25 cellular contexts compared by ENCODE assay signal in genomic region chr12:76387614-76388013, GRCh38. TPM values are rescaled to one million over a fixed set of nuclear protein-coding genes. Genes with fewer than 3 reads are reported as not detected.
DNase-seq lines count a peak whose midpoint lies in the region; ATAC-seq, FAIRE-seq and TF ChIP-seq lines count a peak whose summit lies in the region.
"Had no signal": no experiment of that assay in that cellular context is flagged by ENCODE, and none has a peak within 500 bp of the region (broad histone marks: within the 10 kb centered on the region; RNA-seq: fewer than 3 reads in every experiment).

No MANE protein-coding gene starts in this region.

- FAIRE-seq in HepG2 (lab: Jason Lieb, UNC): no peak
- FAIRE-seq in A549 (lab: Jason Lieb, UNC): no peak
- no peak for FAIRE-seq in K562 (lab: Jason Lieb, UNC)
- FAIRE-seq: GM12878, GM12892, GM18507 had no signal

- TF ChIP-seq POLR2A in HepG2 (IDR thresholded peaks at IDR 0.05; ENCODE audit: insufficient read depth in 1 of 2, low read depth in 2 of 2, low read length in 2 of 2) (no peak), right lobe of liver (IDR thresholded peaks at IDR 0.05) (no peak), A549 (IDR thresholded peaks at IDR 0.05; ENCODE audit: low read length) (no peak), K562 (conservative IDR thresholded peaks at IDR 0.05) (no peak)

- H3K9me1 ChIP-seq in K562 (ENCODE audit: control insufficient read depth, insufficient read depth, low read length): no peaks in the 10 kb centered on the region

- intact Hi-C loops in HepG2 (cut with micrococcal nuclease; ENCODE audit: unreplicated experiment): no loop called here
- intact Hi-C loops in right lobe of liver (cut with DNase I): no loop called here
- intact Hi-C loops in K562 (cut with micrococcal nuclease): no loop called here
- intact Hi-C loops in activated CD8-positive, alpha-beta T cell treated with anti-CD3 and anti-CD28 coated beads for 36 hours (cut with micrococcal nuclease): no loop called here

- H2AFZ ChIP-seq in HepG2 (ENCODE audit: low read length): no peak overlapping the region
- H2AFZ ChIP-seq in K562 (ENCODE audit: low read depth, low read length): no peak overlapping the region

- no peaks in the 10 kb centered on the region for H3K4me1 ChIP-seq in HepG2 (ENCODE audit: insufficient read depth, low read length)
- no peaks in the 10 kb centered on the region for H3K4me1 ChIP-seq in right lobe of liver
- H3K4me1 ChIP-seq in A549: no peaks in the 10 kb centered on the region
- no peaks in the 10 kb centered on the region for H3K4me1 ChIP-seq in K562 (replicated peaks in 1 of 2; ENCODE audit: control insufficient read depth in 2 of 2, insufficient read depth in 2 of 2, low read length in 2 of 2)
- H3K4me1 ChIP-seq: BE2C, BLaER1 had no signal

- no peak overlapping the region for H3K27ac Mint-ChIP-seq in activated CD8-positive, alpha-beta T cell treated with anti-CD3 and anti-CD28 coated beads for 36 hours
- H3K27ac Mint-ChIP-seq: CD14-positive monocyte; CD4-positive, alpha-beta memory T cell; CD4-positive, CD25-positive, alpha-beta regulatory T cell had no signal

- H3K9ac ChIP-seq in HepG2 (ENCODE audit: insufficient read depth, low read depth, low read length) (no peak overlapping the region), K562 (ENCODE audit: insufficient read depth in 1 of 2, low read depth in 2 of 2, low read length in 2 of 2) (no peak overlapping the region)
- H3K9ac ChIP-seq: BLaER1 had no signal

- ATAC-seq in HepG2: no peak
- no peak for ATAC-seq in right lobe of liver
- no peak for ATAC-seq in A549
- ATAC-seq in K562: no peak
- no peak for ATAC-seq in HG03432 (IDR thresholded peaks at IDR 0.05; ENCODE audit: unreplicated experiment)
- no peak for ATAC-seq in activated CD8-positive, alpha-beta T cell treated with anti-CD3 and anti-CD28 coated beads for 36 hours
- ATAC-seq: GM12878 had no signal

- no peaks in the 10 kb centered on the region for H3K27me3 ChIP-seq in HepG2 (ENCODE audit: control insufficient read depth in 1 of 2, insufficient read depth in 2 of 2, low read length in 2 of 2)
- H3K27me3 ChIP-seq in right lobe of liver: no peaks in the 10 kb centered on the region
- H3K27me3 ChIP-seq in K562 (ENCODE audit: control insufficient read depth in 2 of 2, insufficient read depth in 2 of 2, low read length in 2 of 2): no peaks in the 10 kb centered on the region
- H3K27me3 ChIP-seq: BE2C, BLaER1 had no signal

- 97% methylated on average over 2 of the region's 2 CpGs for WGBS in HepG2 (ENCODE audit: low lambda C conversion rate)
- WGBS in right lobe of liver (ENCODE audit: insufficient coverage, low coverage, low lambda C conversion rate, missing lambda C conversion rate): 88% methylated on average over 2 of the region's 2 CpGs
- 89% methylated on average over 2 of the region's 2 CpGs for WGBS in A549 (ENCODE audit: missing lambda C conversion rate)
- 93% methylated on average over 2 of the region's 2 CpGs for WGBS in K562 (ENCODE audit: insufficient coverage, low coverage, missing lambda C conversion rate)

- H3K4me2 ChIP-seq in HepG2 (ENCODE audit: low read depth, low read length) (no peak overlapping the region), A549 (no peak overlapping the region), K562 (ENCODE audit: insufficient read depth, low read length) (no peak overlapping the region)
- H3K4me2 ChIP-seq: BLaER1 had no signal

- DNase-seq in HepG2 (ENCODE audit: low spot score) (no peak), right lobe of liver (no peak), A549 (ENCODE audit: low read depth in 1 of 2, low spot score in 1 of 2) (no peak), K562 (ENCODE audit: extremely low read depth in 1 of 4, low spot score in 3 of 4) (no peak)
- DNase-seq in activated CD8-positive, alpha-beta T cell treated with anti-CD3 and anti-CD28 coated beads for 36 hours: no peak
- DNase-seq: ACHN; BE2C; C1 segment of cervical spinal cord; CD4-positive, alpha-beta memory T cell; CD4-positive, CD25-positive, alpha-beta regulatory T cell; CD8-positive, alpha-beta memory T cell; COR-L47; DMS 273 treated with DMSO at 0.1 percent for 48 hours; DMS153; DMS53; DMS79; DND-41; EL; GDM1 had no signal

- in situ Hi-C loops in HepG2 (cut with HindIII; ENCODE audit: extremely low pct_ligation_motif_present, low pct_unique_long_range_greater_than_20kb): no loop called here
- in situ Hi-C loops in K562 (cut with MboI): no loop called here

- TF ChIP-seq RAD21 in HepG2 (CRISPR knock-in tag; IDR thresholded peaks at IDR 0.05) (no peak), A549 (conservative IDR thresholded peaks at IDR 0.05 in 1 of 2, IDR thresholded peaks at IDR 0.05 in 1 of 2) (no peak), K562 (CRISPR knock-in tag; conservative IDR thresholded peaks at IDR 0.05 in 1 of 2, IDR thresholded peaks at IDR 0.05 in 1 of 2) (no peak)

- H4K20me1 ChIP-seq in HepG2 (ENCODE audit: insufficient read depth, low read length) (no peaks in the 10 kb centered on the region), K562 (replicated peaks; ENCODE audit: control insufficient read depth, insufficient read depth, low read length) (no peaks in the 10 kb centered on the region)
- H4K20me1 ChIP-seq: BLaER1 had no signal

- POLR2A ChIA-PET in HepG2 (lab: Yijun Ruan, JAX): no interaction called here
- POLR2A ChIA-PET in A549 (lab: Yijun Ruan, JAX): no interaction called here
- POLR2A ChIA-PET in K562 (lab: Yijun Ruan, JAX): interaction anchor here (0.7 kb wide), 1 partner anchor 9 kb away, joined by 3 read pairs; no protein-coding TSS in a partner anchor
- POLR2A ChIA-PET in activated CD8-positive, alpha-beta T cell treated with anti-CD3 and anti-CD28 coated beads for 36 hours (lab: Charles Lee): no interaction called here

- TF ChIP-seq EP300 in HepG2 (IDR thresholded peaks at IDR 0.05; ENCODE audit: low read depth in 2 of 2, low read length in 2 of 2) (no peak), HepG2 (CRISPR knock-in tag; IDR thresholded peaks at IDR 0.05; ENCODE audit: borderline replicate concordance) (no peak), A549 (IDR thresholded peaks at IDR 0.05) (no peak), K562 (IDR thresholded peaks at IDR 0.05; ENCODE audit: low read length) (no peak)

- H3K4me1 Mint-ChIP-seq in activated CD8-positive, alpha-beta T cell treated with anti-CD3 and anti-CD28 coated beads for 36 hours (ENCODE audit: low read depth): no peaks in the 10 kb centered on the region
- H3K4me1 Mint-ChIP-seq: CD14-positive monocyte had no signal

- no peaks in the 10 kb centered on the region for H3K9me3 Mint-ChIP-seq in activated CD8-positive, alpha-beta T cell treated with anti-CD3 and anti-CD28 coated beads for 36 hours
- H3K9me3 Mint-ChIP-seq: CD14-positive monocyte; CD4-positive, alpha-beta memory T cell; CD4-positive, CD25-positive, alpha-beta regulatory T cell; CD8-positive, alpha-beta memory T cell had no signal

- H3K4me3 ChIP-seq in HepG2 (replicated peaks in 1 of 3; ENCODE audit: insufficient read depth in 1 of 3, low read depth in 2 of 3, low read length in 3 of 3) (no peak overlapping the region), right lobe of liver (no peak overlapping the region), A549 (no peak overlapping the region), K562 (no peak overlapping the region)
- H3K4me3 ChIP-seq: BLaER1, GM12878 had no signal

- H3K36me3 Mint-ChIP-seq in activated CD8-positive, alpha-beta T cell treated with anti-CD3 and anti-CD28 coated beads for 36 hours (ENCODE audit: low read depth): peaks cover 17% of the 10 kb centered on the region

- no peak overlapping the region for H3K4me3 Mint-ChIP-seq in activated CD8-positive, alpha-beta T cell treated with anti-CD3 and anti-CD28 coated beads for 36 hours
- H3K4me3 Mint-ChIP-seq: CD14-positive monocyte; CD4-positive, alpha-beta memory T cell; CD4-positive, CD25-positive, alpha-beta regulatory T cell; CD8-positive, alpha-beta memory T cell had no signal

- no peaks in the 10 kb centered on the region for H3K27me3 Mint-ChIP-seq in activated CD8-positive, alpha-beta T cell treated with anti-CD3 and anti-CD28 coated beads for 36 hours
- H3K27me3 Mint-ChIP-seq: CD4-positive, alpha-beta memory T cell; CD4-positive, CD25-positive, alpha-beta regulatory T cell; CD8-positive, alpha-beta memory T cell had no signal

- TF ChIP-seq CTCF in HepG2 (CRISPR knock-in tag; IDR thresholded peaks at IDR 0.05): no peak
- TF ChIP-seq CTCF in right lobe of liver (IDR thresholded peaks at IDR 0.05): no peak
- no peak for TF ChIP-seq CTCF in A549 (IDR thresholded peaks at IDR 0.05)
- no peak for TF ChIP-seq CTCF in K562 (IDR thresholded peaks at IDR 0.05 in 2 of 3, conservative IDR thresholded peaks at IDR 0.05 in 1 of 3; ENCODE audit: insufficient read depth in 2 of 3, low read depth in 1 of 3, low read length in 3 of 3)
- TF ChIP-seq CTCF in activated CD8-positive, alpha-beta T cell treated with anti-CD3 and anti-CD28 coated beads for 36 hours (IDR thresholded peaks at IDR 0.05): no peak

- no TSS peak for BruUV-seq in HepG2 (replicated peaks; lab: Mats Ljungman, UMichigan)
- no TSS peak for BruUV-seq in K562 (replicated peaks; lab: Mats Ljungman, UMichigan)

- H3K9me3 ChIP-seq in HepG2 (ENCODE audit: low read length) (no peaks in the 10 kb centered on the region), right lobe of liver (no peaks in the 10 kb centered on the region), A549 (no peaks in the 10 kb centered on the region), K562 (replicated peaks; ENCODE audit: control insufficient read depth, insufficient read depth, low read depth, low read length) (no peaks in the 10 kb centered on the region)
- H3K9me3 ChIP-seq: BE2C, BLaER1 had no signal

- H3K79me2 ChIP-seq in HepG2 (ENCODE audit: insufficient read depth, low read length) (no peaks in the 10 kb centered on the region), K562 (ENCODE audit: control insufficient read depth, insufficient read depth, low read length) (no peaks in the 10 kb centered on the region)

- H3K36me3 ChIP-seq in HepG2 (replicated peaks in 1 of 2; ENCODE audit: control insufficient read depth in 1 of 2, insufficient read depth in 2 of 2, low read length in 2 of 2): peaks cover 2 to 12% of the 10 kb centered on the region in 2 experiments; a peak in 3 of 5 replicates
- peaks cover 0 to 22% (median 5%) of the 10 kb centered on the region in 4 donors for H3K36me3 ChIP-seq in right lobe of liver
- peaks cover 65% of the 10 kb centered on the region for H3K36me3 ChIP-seq in K562 (ENCODE audit: control insufficient read depth, insufficient read depth, low read length)

- CTCF ChIA-PET in HepG2 (lab: Yijun Ruan, JAX; ENCODE audit: low intra/inter-chr PET ratio, low total read pairs): no interaction called here
- CTCF ChIA-PET in A549 (lab: Yijun Ruan, JAX): interaction anchor here (1.2 to 1.3 kb wide), 2 partner anchors 12 to 69 kb away, joined by 3 read pairs; no protein-coding TSS in a partner anchor
- CTCF ChIA-PET in K562 (lab: Yijun Ruan, JAX; ENCODE audit: low intra/inter-chr PET ratio): no interaction called here
- CTCF ChIA-PET in activated CD8-positive, alpha-beta T cell treated with anti-CD3 and anti-CD28 coated beads for 36 hours (lab: Charles Lee): no interaction called here

- H3K27ac ChIP-seq in HepG2 (ENCODE audit: extremely low read length, insufficient read depth, low read length) (no peak overlapping the region), right lobe of liver (no peak overlapping the region), A549 (no peak overlapping the region), K562 (ENCODE audit: extremely low read depth, low read depth, low read length) (no peak overlapping the region)
- H3K27ac ChIP-seq: BLaER1 had no signal

RNA-seq across cellular contexts. Expression of gene BBS10, which starts 39.4 kb away (rescaled TPM):
- total RNA-seq in HepG2 (2016; rRNA removed; fragmentation: Illumina TruSeq; extraction: Trizol): 7.4 and 11.5 TPM in 2 replicates
- total RNA-seq in HepG2 (2016; cell fraction: cytosol; rRNA removed; fragmentation: Illumina TruSeq; extraction: Trizol; ENCODE audit: low read depth): 0.79 and 0.91 TPM in 2 replicates
- total RNA-seq in HepG2 (2016; cell fraction: insoluble cytoplasmic fraction; rRNA removed; fragmentation: Illumina TruSeq; extraction: Trizol): 8.2 and 11.6 TPM in 2 replicates
- 3.6 and 4.9 TPM in 2 replicates for total RNA-seq in HepG2 (2016; cell fraction: membrane; rRNA removed; fragmentation: Illumina TruSeq; extraction: Trizol)
- total RNA-seq in HepG2 (2016; cell fraction: nucleus; rRNA removed; fragmentation: Illumina TruSeq; extraction: Trizol): 6.6 and 8.6 TPM in 2 replicates
- polyA plus RNA-seq in HepG2 (2011; rRNA removed): 4.5 and 4.9 TPM in 2 replicates
- polyA plus RNA-seq in HepG2 (2011; cell fraction: cytosol; rRNA removed): 1.6 and 3.0 TPM in 2 replicates
- 1.5 and 2.6 TPM in 2 replicates for polyA plus RNA-seq in HepG2 (2011; cell fraction: nucleus; rRNA removed)
- polyA plus RNA-seq in HepG2 (2012): 5.6 and 5.8 TPM in 2 replicates
- 0.46 and 0.57 TPM in 2 replicates for polyA plus RNA-seq in HepG2 (2016; cell fraction: cytosol; fragmentation: Illumina TruSeq; extraction: Trizol; ENCODE audit: low read depth)
- 9.0 and 11.2 TPM in 2 replicates for polyA plus RNA-seq in HepG2 (2016; cell fraction: insoluble cytoplasmic fraction; fragmentation: Illumina TruSeq; extraction: Trizol; ENCODE audit: low read depth)
- polyA plus RNA-seq in HepG2 (2016; cell fraction: membrane; fragmentation: Illumina TruSeq; extraction: Trizol; ENCODE audit: low read depth): 1.5 and 2.4 TPM in 2 replicates
- polyA plus RNA-seq in HepG2 (2016; cell fraction: nucleus; fragmentation: Illumina TruSeq; extraction: Trizol; ENCODE audit: insufficient read depth, low read depth): 9.2 and 9.4 TPM in 2 replicates
- 1.4 and 2.2 TPM in 2 replicates for polyA minus RNA-seq in HepG2 (2011; rRNA and poly(A)+ RNA removed; ENCODE audit: low replicate concordance)
- 4.0 and 5.0 TPM in 2 replicates for polyA minus RNA-seq in HepG2 (2011; cell fraction: cytosol; rRNA and poly(A)+ RNA removed)
- 7.1 and 8.7 TPM in 2 replicates for polyA minus RNA-seq in HepG2 (2011; cell fraction: nucleus; rRNA and poly(A)+ RNA removed)
- 1 to 10 TPM; 3.6 to 6.2 (median 5.3) TPM for total RNA-seq in right lobe of liver
- polyA plus RNA-seq in A549 (2011; rRNA removed): 11.6 and 15.1 TPM in 2 replicates
- polyA plus RNA-seq in A549 (2012; cell fraction: cytosol; rRNA removed): 1.3 and 1.7 TPM in 2 replicates
- polyA plus RNA-seq in A549 (2012; cell fraction: nucleus; rRNA removed): 0.82 and 1.1 TPM in 2 replicates
- 6.6 to 8.0 TPM (median 7.3 TPM) in 3 replicates for polyA plus RNA-seq in A549 (2017; fragmentation: RNase III; extraction: RNeasy Plus Mini Kit Qiagen cat#74134 plus additional on column Dnase treatment)
- polyA minus RNA-seq in A549 (2011; rRNA and poly(A)+ RNA removed): 2.1 and 2.5 TPM in 2 replicates
- 2.8 and 10.1 TPM in 2 replicates for total RNA-seq in K562 (2011; cell fraction: chromatin; rRNA removed; ENCODE audit: low replicate concordance)
- total RNA-seq in K562 (2011; cell fraction: nucleolus; rRNA removed): 3.0 and 3.3 TPM in 2 replicates
- total RNA-seq in K562 (2011; cell fraction: nucleoplasm; rRNA removed): 5.6 and 11.4 TPM in 2 replicates
- 4.6 and 4.7 TPM in 2 replicates for total RNA-seq in K562 (2014; rRNA removed)
- 8.2 and 9.4 TPM in 2 replicates for total RNA-seq in K562 (2014; rRNA removed; fragmentation: Illumina TruSeq; extraction: Trizol)
- total RNA-seq in K562 (2015; rRNA removed; fragmentation: Illumina TruSeq; extraction: Trizol): 6.8 and 7.3 TPM in 2 replicates
- 5.9 and 6.1 TPM in 2 replicates for total RNA-seq in K562 (2021)
- polyA plus RNA-seq in K562 (2011; rRNA removed): 11.9 and 14.9 TPM in 2 replicates
- polyA plus RNA-seq in K562 (2011; cell fraction: cytosol; rRNA removed): 1.7 and 4.6 TPM in 2 replicates
- polyA plus RNA-seq in K562 (2011; cell fraction: nucleus; rRNA removed): 4.9 and 7.6 TPM in 2 replicates
- polyA plus RNA-seq in K562 (2012): 4.8 and 5.1 TPM in 2 replicates
- 7.2 and 8.3 TPM in 2 replicates for polyA plus RNA-seq in K562 (2014; fragmentation: Illumina TruSeq; extraction: Trizol)
- polyA plus RNA-seq in K562 (2014; fragmentation: Nextera tagmentation; extraction: Ambion mirVana): 1 to 10 TPM; 2.3 to 2.7 TPM
- polyA plus RNA-seq in K562 (2014; rRNA removed): 5.8 TPM in 2 replicates
- polyA minus RNA-seq in K562 (2011; rRNA and poly(A)+ RNA removed): 8.2 and 8.8 TPM in 2 replicates
- 3.1 and 3.5 TPM in 2 replicates for polyA minus RNA-seq in K562 (2011; cell fraction: cytosol; rRNA and poly(A)+ RNA removed)
- polyA minus RNA-seq in K562 (2011; cell fraction: nucleus; rRNA and poly(A)+ RNA removed): 3.9 and 9.2 TPM in 2 replicates
- 1 to 10 TPM; 3.7 to 3.9 TPM for total RNA-seq in activated CD8-positive, alpha-beta T cell treated with anti-CD3 and anti-CD28 coated beads for 36 hours

Comparison
In these comparisons a context has a peak if more than half of its experiments do, and no peak if none do; other contexts are left out.
1. Of the 241 proteins assayed by ChIP-seq in both HepG2 and K562: peak only in HepG2: MAFK; only in K562: none; in both: MAFF; in neither: 239.